31 cellular contexts compared by ENCODE assay signal in genomic region chr7:147145194-147145593, GRCh38.
"Had no signal": no experiment of that assay in that cellular context is flagged by ENCODE, and none has a peak within 500 bp of the region (broad histone marks: within the 10 kb centered on the region; RNA-seq: fewer than 3 reads in every experiment).

No MANE protein-coding gene starts in this region.

- H3K27me3 Mint-ChIP-seq: activated CD4-positive, alpha-beta memory T cell treated with anti-CD3 and anti-CD28 coated beads for 36 hours; activated CD4-positive, alpha-beta T cell treated with anti-CD3 and anti-CD28 coated beads, Interleukin-2, amount 10 ng/mL, durations not matched to agents 24 days and 14 days; activated naive CD8-positive, alpha-beta T cell treated with anti-CD3 and anti-CD28 coated beads for 36 hours; naive B cell; stimulated activated naive B cell treated with anti-CD40 and anti-IgM and Interleukin-4, amounts not matched to agents 10 μg/mL and 1 μg/mL and 100 μg/mL, for 72 hours; T-helper 17 cell had no signal

- H3K27me3 ChIP-seq: adrenal gland, body of pancreas, cardiac muscle cell, pancreas, stomach, tibial artery had no signal

- FAIRE-seq: frontal cortex, keratinocyte, pancreas had no signal

- H3K4me1 ChIP-seq: adrenal gland, body of pancreas, pancreas, psoas muscle, stomach, tibial artery had no signal

- H3K9me3 ChIP-seq: adrenal gland, body of pancreas, pancreas, psoas muscle, tibial artery had no signal

- H3K4me3 Mint-ChIP-seq: activated CD4-positive, alpha-beta memory T cell treated with anti-CD3 and anti-CD28 coated beads for 36 hours; activated CD4-positive, alpha-beta T cell treated with anti-CD3 and anti-CD28 coated beads, Interleukin-2, amount 10 ng/mL, durations not matched to agents 24 days and 14 days; activated naive CD4-positive, alpha-beta T cell treated with anti-CD3 and anti-CD28 coated beads for 36 hours; activated naive CD8-positive, alpha-beta T cell treated with anti-CD3 and anti-CD28 coated beads for 36 hours; activated T-helper 1 cell treated with anti-CD3 and anti-CD28 coated beads, Interleukin-12 subunit alpha, Interleukin-12 subunit beta, Interleukin-2, Interleukin-4 antibody, amounts not matched to agents 30 ng/mL and 10 ng/mL and 1 ng/mL, durations not matched to agents 14 hours and 24 hours and 36 hours; naive B cell; nephron progenitor cell; stimulated activated naive B cell treated with anti-CD40 and anti-IgM and Interleukin-4, amounts not matched to agents 10 μg/mL and 1 μg/mL and 100 μg/mL, for 72 hours; T-helper 17 cell had no signal

- H3K4me1 Mint-ChIP-seq: activated CD4-positive, alpha-beta T cell treated with anti-CD3 and anti-CD28 coated beads, Interleukin-2, amount 10 ng/mL, durations not matched to agents 24 days and 14 days; activated naive CD8-positive, alpha-beta T cell treated with anti-CD3 and anti-CD28 coated beads for 36 hours; naive B cell; stimulated activated naive B cell treated with anti-CD40 and anti-IgM and Interleukin-4, amounts not matched to agents 10 μg/mL and 1 μg/mL and 100 μg/mL, for 72 hours; T-helper 17 cell had no signal

- H3K36me3 Mint-ChIP-seq: activated CD4-positive, alpha-beta memory T cell treated with anti-CD3 and anti-CD28 coated beads for 36 hours; activated naive CD8-positive, alpha-beta T cell treated with anti-CD3 and anti-CD28 coated beads for 36 hours; naive B cell; stimulated activated naive B cell treated with anti-CD40 and anti-IgM and Interleukin-4, amounts not matched to agents 10 μg/mL and 1 μg/mL and 100 μg/mL, for 72 hours had no signal

- H3K9me3 Mint-ChIP-seq: activated T-helper 1 cell treated with anti-CD3 and anti-CD28 coated beads, Interleukin-12 subunit alpha, Interleukin-12 subunit beta, Interleukin-2, Interleukin-4 antibody, amounts not matched to agents 30 ng/mL and 10 ng/mL and 1 ng/mL, durations not matched to agents 14 hours and 24 hours and 36 hours; nephron progenitor cell had no signal

- ATAC-seq: body of pancreas; left cardiac atrium; left ventricle myocardium superior; pancreas; psoas muscle; stimulated activated naive B cell treated with anti-CD40 and anti-IgM and Interleukin-4, amounts not matched to agents 10 μg/mL and 1 μg/mL and 100 μg/mL, for 72 hours; T-helper 17 cell had no signal

- H3K4me2 ChIP-seq: smooth muscle cell had no signal

- H3K36me3 ChIP-seq: adrenal gland, cardiac muscle cell, pancreas, stomach, tibial artery, WERI-Rb-1 had no signal

- H3K27ac ChIP-seq: adrenal gland, body of pancreas, cardiac muscle cell, pancreas, psoas muscle, stomach, tibial artery, WERI-Rb-1 had no signal

- DNase-seq: activated CD4-positive, alpha-beta memory T cell treated with anti-CD3 and anti-CD28 coated beads for 36 hours; activated CD4-positive, alpha-beta T cell treated with anti-CD3 and anti-CD28 coated beads, Interleukin-2, amount 10 ng/mL, durations not matched to agents 24 days and 14 days; activated CD4-positive, CD25-positive, alpha-beta regulatory T cell treated with anti-CD3 and anti-CD28 coated beads, Interleukin-2, amount 50 U/mL, for 72 hours; activated CD8-positive, alpha-beta memory T cell treated with anti-CD3 and anti-CD28 coated beads, Interleukin-2, amount 50 U/mL, for 4 hours; activated effector memory CD4-positive, alpha-beta T cell treated with anti-CD3 and anti-CD28 coated beads, Interleukin-2, amount 50 U/mL, for 16 hours; activated naive CD4-positive, alpha-beta T cell treated with anti-CD3 and anti-CD28 coated beads for 36 hours; activated naive CD8-positive, alpha-beta T cell treated with anti-CD3 and anti-CD28 coated beads for 36 hours; activated T-cell treated with anti-CD3 and anti-CD28 coated beads, Interleukin-2, amount 50 U/mL, for 1 hour; adrenal gland; aorta; body of pancreas; cortex of kidney; left cardiac atrium; left ventricle myocardium superior; naive B cell; nephron progenitor cell; pancreas; psoas muscle; stimulated activated CD4-positive, alpha-beta T cell treated with anti-CD3 and anti-CD28 coated beads, Interleukin-15, amount 100 ng/mL, for 24 hours; stimulated activated CD4-positive, alpha-beta T cell treated with anti-CD3 and anti-CD28 coated beads, Interleukin-2, amount 100 ng/mL, for 24 hours; stimulated activated naive B cell treated with anti-CD40 and anti-IgM and Interleukin-4, amounts not matched to agents 10 μg/mL and 1 μg/mL and 100 μg/mL, for 72 hours; stomach; T-helper 17 cell; T1000; tibial artery; WERI-Rb-1 had no signal

- H3K27ac Mint-ChIP-seq: activated CD4-positive, alpha-beta memory T cell treated with anti-CD3 and anti-CD28 coated beads for 36 hours; activated CD4-positive, alpha-beta T cell treated with anti-CD3 and anti-CD28 coated beads, Interleukin-2, amount 10 ng/mL, durations not matched to agents 24 days and 14 days; activated naive CD4-positive, alpha-beta T cell treated with anti-CD3 and anti-CD28 coated beads for 36 hours; activated naive CD8-positive, alpha-beta T cell treated with anti-CD3 and anti-CD28 coated beads for 36 hours; activated T-helper 1 cell treated with anti-CD3 and anti-CD28 coated beads, Interleukin-12 subunit alpha, Interleukin-12 subunit beta, Interleukin-2, Interleukin-4 antibody, amounts not matched to agents 30 ng/mL and 10 ng/mL and 1 ng/mL, durations not matched to agents 14 hours and 24 hours and 36 hours; naive B cell; nephron progenitor cell; stimulated activated naive B cell treated with anti-CD40 and anti-IgM and Interleukin-4, amounts not matched to agents 10 μg/mL and 1 μg/mL and 100 μg/mL, for 72 hours; T-helper 17 cell had no signal

- H3K4me3 ChIP-seq: adrenal gland, body of pancreas, cardiac muscle cell, pancreas, psoas muscle, smooth muscle cell, stomach, tibial artery had no signal
